In the genomic region with DNA sequence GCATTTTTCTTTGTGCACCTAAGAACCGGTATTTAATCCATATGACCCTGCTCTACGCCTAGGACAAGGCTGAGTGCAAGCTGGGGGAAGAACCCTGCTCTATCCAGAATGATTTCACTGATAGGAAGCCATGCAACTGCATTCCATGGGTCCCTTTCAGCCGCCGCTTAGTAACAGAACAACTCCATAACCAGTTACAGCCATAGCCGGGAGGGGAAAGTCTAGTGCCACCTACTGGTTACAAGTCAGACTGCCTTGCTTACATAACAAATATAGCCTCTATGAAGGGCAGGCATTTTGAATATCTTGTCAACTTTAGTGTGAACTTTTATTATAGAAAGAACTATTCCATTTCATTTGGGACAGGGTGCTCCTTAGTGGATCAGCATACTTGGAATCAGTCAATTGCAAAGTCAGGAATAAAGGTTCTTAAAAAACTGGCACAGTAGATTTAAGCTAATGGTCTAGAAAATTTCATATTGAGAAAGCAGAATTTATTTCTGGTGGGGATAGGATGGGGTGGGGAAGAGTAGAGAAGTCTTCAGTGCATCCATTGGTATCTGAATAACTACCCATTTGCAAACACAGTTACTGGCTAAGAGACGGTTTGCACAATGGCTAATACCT, we compare ENCODE assay signal across 8 cellular contexts.
DNase-seq lines count a peak whose midpoint lies in the region; ATAC-seq and TF ChIP-seq lines count a peak whose summit lies in the region.

No MANE protein-coding gene starts in this region.

- H3K27me3 Mint-ChIP-seq in CD4-positive, CD25-positive, alpha-beta regulatory T cell: no peaks in the 10 kb centered on the region
- no peaks in the 10 kb centered on the region for H3K27me3 Mint-ChIP-seq in progenitor cell of endocrine pancreas

- H3K4me1 Mint-ChIP-seq in CD4-positive, CD25-positive, alpha-beta regulatory T cell: no peaks in the 10 kb centered on the region
- no peaks in the 10 kb centered on the region for H3K4me1 Mint-ChIP-seq in progenitor cell of endocrine pancreas (ENCODE audit: low read depth)

- H3K27ac Mint-ChIP-seq in CD4-positive, CD25-positive, alpha-beta regulatory T cell: no peak overlapping the region
- H3K27ac Mint-ChIP-seq in progenitor cell of endocrine pancreas: no peak overlapping the region

- peak; percentile 92 for TF ChIP-seq CTCF in progenitor cell of endocrine pancreas (IDR thresholded peaks at IDR 0.05; ENCODE audit: unreplicated experiment)

- no peaks in the 10 kb centered on the region for H3K36me3 ChIP-seq in CD4-positive, CD25-positive, alpha-beta regulatory T cell (ENCODE audit: control insufficient read depth, insufficient read depth, low read length)

- H3K9me3 Mint-ChIP-seq in CD4-positive, CD25-positive, alpha-beta regulatory T cell: peaks cover 0 to 5% (median 0%) of the 10 kb centered on the region in 7 donors
- no peaks in the 10 kb centered on the region for H3K9me3 Mint-ChIP-seq in progenitor cell of endocrine pancreas (ENCODE audit: low read depth)

- no peaks in the 10 kb centered on the region for H3K36me3 Mint-ChIP-seq in CD4-positive, CD25-positive, alpha-beta regulatory T cell
- H3K36me3 Mint-ChIP-seq in progenitor cell of endocrine pancreas (ENCODE audit: insufficient read depth): no peaks in the 10 kb centered on the region

- peak; percentile 4 to 54 (median 36) for DNase-seq in CD4-positive, CD25-positive, alpha-beta regulatory T cell
- DNase-seq in NCI-H446 treated with DMSO at 0.1 percent for 48 hours (lab: John Stamatoyannopoulos, UW): peak; percentile 19
- peak; percentile 17 for DNase-seq in activated T-cell treated with anti-CD3 and anti-CD28 coated beads for 4 hours
- peak; percentile 37 for DNase-seq in germinal center (ENCODE audit: low spot score)
- peak; percentile 41 for DNase-seq in progenitor cell of endocrine pancreas (ENCODE audit: low spot score, unreplicated experiment)
- no peak for DNase-seq in NCI-H2227 (lab: John Stamatoyannopoulos, UW; ENCODE audit: unreplicated experiment)

- no peaks in the 10 kb centered on the region for H3K4me1 ChIP-seq in CD4-positive, CD25-positive, alpha-beta regulatory T cell (ENCODE audit: control insufficient read depth, insufficient read depth, low read length, poor library complexity, severe bottlenecking)

- H3K27me3 ChIP-seq in CD4-positive, CD25-positive, alpha-beta regulatory T cell (ENCODE audit: control insufficient read depth, insufficient read depth, low read length): no peaks in the 10 kb centered on the region

- no peaks in the 10 kb centered on the region for H3K9me3 ChIP-seq in CD4-positive, CD25-positive, alpha-beta regulatory T cell (ENCODE audit: control insufficient read depth in 2 of 2, low read length in 2 of 2)

- no peak overlapping the region for H3K4me3 Mint-ChIP-seq in CD4-positive, CD25-positive, alpha-beta regulatory T cell
- no peak overlapping the region for H3K4me3 Mint-ChIP-seq in progenitor cell of endocrine pancreas (ENCODE audit: low read depth)

- H3K4me3 ChIP-seq in CD4-positive, CD25-positive, alpha-beta regulatory T cell (ENCODE audit: low read depth, low read length): no peak overlapping the region

- peak; percentile 25 to 53 for ATAC-seq in CD4-positive, CD25-positive, alpha-beta regulatory T cell (ENCODE audit: low read depth in 2 of 2)
- peak; percentile 68 for ATAC-seq in GM18520 (IDR thresholded peaks at IDR 0.05; ENCODE audit: unreplicated experiment)
- peak; percentile 92 for ATAC-seq in HG02973 (IDR thresholded peaks at IDR 0.05; ENCODE audit: unreplicated experiment)

- H3K27ac ChIP-seq in CD4-positive, CD25-positive, alpha-beta regulatory T cell (ENCODE audit: insufficient read depth, low read length, poor library complexity, severe bottlenecking): no peak overlapping the region

Comparison
In these comparisons a context has a peak if more than half of its experiments do, and no peak if none do; other contexts are left out.
1. ATAC-seq: peak in every context shown above with its lines; median percentile 92 in HG02973; 68 in GM18520; 39 in CD4-positive, CD25-positive, alpha-beta regulatory T cell.